Comparison of ENCODE assay signal across 1 cellular context in genomic region chr21:33479679-33480480, GRCh38.
TF ChIP-seq lines count a peak whose summit lies in the region.

TSS of gene TMEM50B (minus strand) at chr21:33479974. CDS start at chr21:33468885, 11,089 bp downstream.

TF ChIP-seq in HepG2, 621 proteins besides CTCF, POLR2A, EP300 and RAD21 (continued from another document and continues in another):
- TF ChIP-seq ZC3H4 (CRISPR knock-in tag; IDR thresholded peaks at IDR 0.05; ENCODE audit: borderline replicate concordance) (no peak), BRCA1 (CRISPR knock-in tag; IDR thresholded peaks at IDR 0.05) (peak; percentile 49; the same call in 1 of the 2 replicates), CHD2 (IDR thresholded peaks at IDR 0.05; ENCODE audit: low read depth, low read length) (peak; percentile 80), TOE1 (CRISPR knock-in tag; IDR thresholded peaks at IDR 0.05) (no peak), HOXA7 (CRISPR knock-in tag; IDR thresholded peaks at IDR 0.05) (no peak), BORCS8-MEF2B (CRISPR knock-in tag; IDR thresholded peaks at IDR 0.05) (0 out of 2 replicates have a peak, but pooled peaks have one; percentile 20), ZNF260 (CRISPR knock-in tag; IDR thresholded peaks at IDR 0.05; ENCODE audit: borderline replicate concordance, low read depth) (no peak), ZSCAN22 (CRISPR knock-in tag; IDR thresholded peaks at IDR 0.05) (no peak), ZFP36L2 (CRISPR knock-in tag; IDR thresholded peaks at IDR 0.05) (no peak), ZNF589 (CRISPR knock-in tag; conservative IDR thresholded peaks at IDR 0.05) (peak; percentile 84; the same call in 1 of the 2 replicates), SALL1 (CRISPR knock-in tag; IDR thresholded peaks at IDR 0.05) (peak; percentile 80), ZNF468 (CRISPR knock-in tag; IDR thresholded peaks at IDR 0.05) (0 out of 2 replicates have a peak, but pooled peaks have one; percentile 68), HMG20A (CRISPR knock-in tag; IDR thresholded peaks at IDR 0.05; ENCODE audit: borderline replicate concordance) (no peak), ZFP91 (CRISPR knock-in tag; IDR thresholded peaks at IDR 0.05; ENCODE audit: borderline replicate concordance) (peak; percentile 8; the same call in 1 of the 2 replicates), FOSL2 (CRISPR knock-in tag; IDR thresholded peaks at IDR 0.05) (peak; percentile 31; the same call in 1 of the 2 replicates), TERF1 (CRISPR knock-in tag; IDR thresholded peaks at IDR 0.05) (no peak), ATRX (CRISPR knock-in tag; IDR thresholded peaks at IDR 0.05; ENCODE audit: borderline replicate concordance) (no peak), ZNF614 (CRISPR knock-in tag; IDR thresholded peaks at IDR 0.05; ENCODE audit: borderline replicate concordance) (peak; percentile 23; the same call in 1 of the 2 replicates), ZMYM2 (CRISPR knock-in tag; IDR thresholded peaks at IDR 0.05) (0 out of 2 replicates have a peak, but pooled peaks have one; percentile 15), BCL3 (CRISPR knock-in tag; IDR thresholded peaks at IDR 0.05) (no peak), U2AF1 (optimal IDR thresholded peaks at IDR 0.05; ENCODE audit: low read depth, low read length) (no peak), MXD3 (CRISPR knock-in tag; IDR thresholded peaks at IDR 0.05) (0 out of 2 replicates have a peak, but pooled peaks have one; percentile 42), KLF11 (CRISPR knock-in tag; IDR thresholded peaks at IDR 0.05) (no peak), ZNF772 (CRISPR knock-in tag; IDR thresholded peaks at IDR 0.05) (peak; percentile 45; the same call in 1 of the 2 replicates), ZKSCAN8 (CRISPR knock-in tag; IDR thresholded peaks at IDR 0.05; ENCODE audit: borderline replicate concordance) (no peak), ZNF883 (CRISPR knock-in tag; IDR thresholded peaks at IDR 0.05; ENCODE audit: not compliant biosample characterization) (peak; percentile 51), ZNF501 (CRISPR knock-in tag; IDR thresholded peaks at IDR 0.05) (no peak), FOSL1 (CRISPR knock-in tag; IDR thresholded peaks at IDR 0.05; ENCODE audit: borderline replicate concordance) (no peak), MTA1 (CRISPR knock-in tag; IDR thresholded peaks at IDR 0.05; ENCODE audit: borderline replicate concordance) (0 out of 2 replicates have a peak, but pooled peaks have one; percentile 17), ATF5 (CRISPR knock-in tag; IDR thresholded peaks at IDR 0.05; ENCODE audit: low read depth) (no peak), ARID2 (CRISPR knock-in tag; IDR thresholded peaks at IDR 0.05; ENCODE audit: borderline replicate concordance) (no peak), USF2 (IDR thresholded peaks at IDR 0.05; ENCODE audit: low read depth, low read length) (no peak), USF2 (CRISPR knock-in tag; IDR thresholded peaks at IDR 0.05; ENCODE audit: borderline replicate concordance) (no peak)
- TF ChIP-seq, protein P1, sequence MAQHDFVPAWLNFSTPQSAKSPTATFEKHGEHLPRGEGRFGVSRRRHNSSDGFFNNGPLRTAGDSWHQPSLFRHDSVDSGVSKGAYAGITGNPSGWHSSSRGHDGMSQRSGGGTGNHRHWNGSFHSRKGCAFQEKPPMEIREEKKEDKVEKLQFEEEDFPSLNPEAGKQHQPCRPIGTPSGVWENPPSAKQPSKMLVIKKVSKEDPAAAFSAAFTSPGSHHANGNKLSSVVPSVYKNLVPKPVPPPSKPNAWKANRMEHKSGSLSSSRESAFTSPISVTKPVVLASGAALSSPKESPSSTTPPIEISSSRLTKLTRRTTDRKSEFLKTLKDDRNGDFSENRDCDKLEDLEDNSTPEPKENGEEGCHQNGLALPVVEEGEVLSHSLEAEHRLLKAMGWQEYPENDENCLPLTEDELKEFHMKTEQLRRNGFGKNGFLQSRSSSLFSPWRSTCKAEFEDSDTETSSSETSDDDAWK (CRISPR knock-in tag; IDR thresholded peaks at IDR 0.05): no peak
- TF ChIP-seq, protein P2, sequence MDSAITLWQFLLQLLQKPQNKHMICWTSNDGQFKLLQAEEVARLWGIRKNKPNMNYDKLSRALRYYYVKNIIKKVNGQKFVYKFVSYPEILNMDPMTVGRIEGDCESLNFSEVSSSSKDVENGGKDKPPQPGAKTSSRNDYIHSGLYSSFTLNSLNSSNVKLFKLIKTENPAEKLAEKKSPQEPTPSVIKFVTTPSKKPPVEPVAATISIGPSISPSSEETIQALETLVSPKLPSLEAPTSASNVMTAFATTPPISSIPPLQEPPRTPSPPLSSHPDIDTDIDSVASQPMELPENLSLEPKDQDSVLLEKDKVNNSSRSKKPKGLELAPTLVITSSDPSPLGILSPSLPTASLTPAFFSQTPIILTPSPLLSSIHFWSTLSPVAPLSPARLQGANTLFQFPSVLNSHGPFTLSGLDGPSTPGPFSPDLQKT (CRISPR knock-in tag; IDR thresholded peaks at IDR 0.05; ENCODE audit: borderline replicate concordance): no peak
- TF ChIP-seq, protein P3, sequence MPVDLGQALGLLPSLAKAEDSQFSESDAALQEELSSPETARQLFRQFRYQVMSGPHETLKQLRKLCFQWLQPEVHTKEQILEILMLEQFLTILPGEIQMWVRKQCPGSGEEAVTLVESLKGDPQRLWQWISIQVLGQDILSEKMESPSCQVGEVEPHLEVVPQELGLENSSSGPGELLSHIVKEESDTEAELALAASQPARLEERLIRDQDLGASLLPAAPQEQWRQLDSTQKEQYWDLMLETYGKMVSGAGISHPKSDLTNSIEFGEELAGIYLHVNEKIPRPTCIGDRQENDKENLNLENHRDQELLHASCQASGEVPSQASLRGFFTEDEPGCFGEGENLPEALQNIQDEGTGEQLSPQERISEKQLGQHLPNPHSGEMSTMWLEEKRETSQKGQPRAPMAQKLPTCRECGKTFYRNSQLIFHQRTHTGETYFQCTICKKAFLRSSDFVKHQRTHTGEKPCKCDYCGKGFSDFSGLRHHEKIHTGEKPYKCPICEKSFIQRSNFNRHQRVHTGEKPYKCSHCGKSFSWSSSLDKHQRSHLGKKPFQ (CRISPR knock-in tag; IDR thresholded peaks at IDR 0.05; ENCODE audit: insufficient replicate concordance): no peak
- TF ChIP-seq, protein P4, sequence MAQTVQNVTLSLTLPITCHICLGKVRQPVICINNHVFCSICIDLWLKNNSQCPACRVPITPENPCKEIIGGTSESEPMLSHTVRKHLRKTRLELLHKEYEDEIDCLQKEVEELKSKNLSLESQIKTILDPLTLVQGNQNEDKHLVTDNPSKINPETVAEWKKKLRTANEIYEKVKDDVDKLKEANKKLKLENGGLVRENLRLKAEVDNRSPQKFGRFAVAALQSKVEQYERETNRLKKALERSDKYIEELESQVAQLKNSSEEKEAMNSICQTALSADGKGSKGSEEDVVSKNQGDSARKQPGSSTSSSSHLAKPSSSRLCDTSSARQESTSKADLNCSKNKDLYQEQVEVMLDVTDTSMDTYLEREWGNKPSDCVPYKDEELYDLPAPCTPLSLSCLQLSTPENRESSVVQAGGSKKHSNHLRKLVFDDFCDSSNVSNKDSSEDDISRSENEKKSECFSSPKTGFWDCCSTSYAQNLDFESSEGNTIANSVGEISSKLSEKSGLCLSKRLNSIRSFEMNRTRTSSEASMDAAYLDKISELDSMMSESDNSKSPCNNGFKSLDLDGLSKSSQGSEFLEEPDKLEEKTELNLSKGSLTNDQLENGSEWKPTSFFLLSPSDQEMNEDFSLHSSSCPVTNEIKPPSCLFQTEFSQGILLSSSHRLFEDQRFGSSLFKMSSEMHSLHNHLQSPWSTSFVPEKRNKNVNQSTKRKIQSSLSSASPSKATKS (CRISPR knock-in tag; IDR thresholded peaks at IDR 0.05): peak; percentile 87; the same call in 1 of the 2 replicates
